34 cellular contexts compared by ENCODE assay signal in the genomic region with DNA sequence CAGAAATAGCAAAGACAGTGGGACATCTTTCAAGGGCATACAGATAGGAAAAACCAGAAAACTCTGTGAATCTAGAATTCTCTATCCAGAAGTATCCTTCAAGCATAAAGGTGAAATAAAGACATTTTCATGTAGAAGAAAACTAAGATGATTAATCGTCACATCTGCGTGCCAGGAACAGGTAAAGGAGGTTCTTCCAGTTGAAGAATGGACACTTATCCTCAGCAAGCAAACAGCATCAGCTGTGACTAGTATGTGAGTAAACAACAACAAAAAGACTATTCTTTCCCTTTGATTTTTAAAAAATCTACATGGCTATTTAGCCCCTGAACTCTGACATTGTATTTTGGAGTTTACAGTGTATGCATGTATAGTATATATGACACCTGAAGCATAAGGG.
"Had no signal": no experiment of that assay in that cellular context is flagged by ENCODE, and none has a peak within 500 bp of the region (broad histone marks: within the 10 kb centered on the region; RNA-seq: fewer than 3 reads in every experiment).

No MANE protein-coding gene starts in this region.

- DNase-seq: Karpas-422, Kasumi-1, MG63, MM.1S, MV-4-11, NCI-H1048, NCI-H1092, NCI-H1092 treated with DMSO at 0.1 percent for 48 hours, NCI-H1105, NCI-H1105 treated with DMSO at 0.1 percent for 48 hours, NCI-H1417, NCI-H1417 treated with DMSO at 0.1 percent for 48 hours, NCI-H1436, NCI-H1436 treated with DMSO at 0.1 percent for 48 hours, NCI-H146, NCI-H1694, NCI-H1694 treated with DMSO at 0.1 percent for 48 hours, NCI-H187, NCI-H187 treated with DMSO at 0.1 percent for 48 hours, NCI-H1930, NCI-H2029, NCI-H2029 treated with DMSO at 0.1 percent for 48 hours, NCI-H2081, NCI-H2081 treated with DMSO at 0.1 percent for 48 hours, NCI-H2107, NCI-H2171, NCI-H2171 treated with DMSO at 0.1 percent for 48 hours, NCI-H2227 treated with DMSO at 0.1 percent for 48 hours, NCI-H226, NCI-H345, NCI-H446, NCI-H446 treated with DMSO at 0.1 percent for 48 hours, NCI-H510A, NCI-H510A treated with DMSO at 0.1 percent for 48 hours had no signal

- H3K27me3 ChIP-seq: MG63 had no signal

- H3K4me3 ChIP-seq: MG63 had no signal

- H3K36me3 ChIP-seq: MG63 had no signal
